19 cellular contexts compared by ENCODE assay signal in genomic region chr2:180647206-180647605, GRCh38.
DNase-seq lines count a peak whose midpoint lies in the region; ATAC-seq, FAIRE-seq and TF ChIP-seq lines count a peak whose summit lies in the region.
"Had no signal": no experiment of that assay in that cellular context is flagged by ENCODE, and none has a peak within 500 bp of the region (broad histone marks: within the 10 kb centered on the region; RNA-seq: fewer than 3 reads in every experiment).

No MANE protein-coding gene starts in this region.

- DNase-seq in H54 (ENCODE audit: insufficient read length, low spot score): no peak
- no peak for DNase-seq in left ventricle myocardium superior
- no peak for DNase-seq in smooth muscle cell (lab: John Stamatoyannopoulos, UW; ENCODE audit: unreplicated experiment)
- no peak for DNase-seq in DMS114 treated with DMSO at 0.1 percent for 48 hours (lab: John Stamatoyannopoulos, UW; ENCODE audit: unreplicated experiment)
- DNase-seq in DMS79 treated with DMSO at 0.1 percent for 48 hours (lab: John Stamatoyannopoulos, UW): no peak
- DNase-seq in KG1 (lab: John Stamatoyannopoulos, UW): no peak
- DNase-seq: ACHN, DMS153, GF-D8, GOT3, NCI-H1105, NCI-H2081 treated with DMSO at 0.1 percent for 48 hours, NCI-H510A, NCI-H774, OCI-M1, SIG-M5 had no signal

- no peaks in the 10 kb centered on the region for H3K36me3 ChIP-seq in smooth muscle cell (ENCODE audit: low read depth)

- no peak overlapping the region for H3K4me2 ChIP-seq in smooth muscle cell

- peak; percentile 75 for FAIRE-seq in H54 (lab: Jason Lieb, UNC)
- FAIRE-seq: K562 had no signal

- no peaks in the 10 kb centered on the region for H3K4me1 ChIP-seq in smooth muscle cell (ENCODE audit: low read depth)

- no peaks in the 10 kb centered on the region for H4K20me1 ChIP-seq in smooth muscle cell (ENCODE audit: low read depth)

- no peaks in the 10 kb centered on the region for H3K27me3 ChIP-seq in smooth muscle cell (ENCODE audit: low read depth)

- intact Hi-C loops in left ventricle myocardium superior (cut with micrococcal nuclease): no loop called here

- TF ChIP-seq POLR2A in H54 (IDR thresholded peaks at IDR 0.05; ENCODE audit: low read depth, low read length): no peak

- H3F3A ChIP-seq in smooth muscle cell (ENCODE audit: low read depth): no peaks in the 10 kb centered on the region

- TF ChIP-seq CTCF in smooth muscle cell (IDR thresholded peaks at IDR 0.05; ENCODE audit: borderline replicate concordance, insufficient read depth, poor library complexity, severe bottlenecking): no peak

- H3K27ac ChIP-seq in angular gyrus (ENCODE audit: low read depth, low read length) (peak overlapping the region; percentile 68), smooth muscle cell (ENCODE audit: low read depth) (no peak overlapping the region)

- peak overlapping the region; percentile 15 for H2AFZ ChIP-seq in smooth muscle cell (ENCODE audit: low read depth)

- H3K4me3 ChIP-seq in smooth muscle cell: no peak overlapping the region
- H3K4me3 ChIP-seq: K562 had no signal

- no peak overlapping the region for H3K9ac ChIP-seq in smooth muscle cell (ENCODE audit: low read depth)

- peak; percentile 58 for ATAC-seq in left ventricle myocardium superior
- ATAC-seq: K562, SK-N-SH treated with all-trans-retinoic acid at 6 μM for 48 hours had no signal

- H3K9me3 ChIP-seq in smooth muscle cell (replicated peaks; ENCODE audit: low read depth): no peaks in the 10 kb centered on the region

- H3K79me2 ChIP-seq in smooth muscle cell (ENCODE audit: low read depth): no peaks in the 10 kb centered on the region
